Comparison of ENCODE assay signal across 9 cellular contexts in genomic region chrX:21972721-21973120, GRCh38. TPM values are rescaled to one million over a fixed set of nuclear protein-coding genes. Genes with fewer than 3 reads are reported as not detected.
DNase-seq lines count a peak whose midpoint lies in the region; ATAC-seq and FAIRE-seq lines count a peak whose summit lies in the region.
"Had no signal": no experiment of that assay in that cellular context is flagged by ENCODE, and none has a peak within 500 bp of the region (broad histone marks: within the 10 kb centered on the region; RNA-seq: fewer than 3 reads in every experiment).

No MANE protein-coding gene starts in this region.

- no peaks in the 10 kb centered on the region for H3K27me3 Mint-ChIP-seq in T-helper 17 cell
- no peaks in the 10 kb centered on the region for H3K27me3 Mint-ChIP-seq in effector memory CD8-positive, alpha-beta T cell

- H3K36me3 Mint-ChIP-seq in T-helper 17 cell (ENCODE audit: low read depth) = no peaks in the 10 kb centered on the region
- H3K36me3 Mint-ChIP-seq in effector memory CD8-positive, alpha-beta T cell (ENCODE audit: insufficient read depth) = peaks cover 3% of the 10 kb centered on the region

- peak overlapping the region; percentile 93 for H3K27ac Mint-ChIP-seq in T-helper 17 cell
- H3K27ac Mint-ChIP-seq in effector memory CD8-positive, alpha-beta T cell = peak overlapping the region; percentile 53 to 78

- H3K9me3 Mint-ChIP-seq in effector memory CD8-positive, alpha-beta T cell = no peaks in the 10 kb centered on the region

- ATAC-seq in T-helper 17 cell (peak; percentile 90), GM19463 (IDR thresholded peaks at IDR 0.05; ENCODE audit: unreplicated experiment) (no peak)
- ATAC-seq in effector memory CD8-positive, alpha-beta T cell (replicated peaks) = peak; percentile 94

- no peak for DNase-seq in GM18507 (ENCODE audit: extremely low spot score, insufficient read length, low read depth)
- DNase-seq in T-helper 17 cell = peak; percentile 6 to 32 (median 14)
- DNase-seq in effector memory CD8-positive, alpha-beta T cell = peak; percentile 14 to 22 (median 15)
- DNase-seq in stimulated activated CD4-positive, alpha-beta T cell treated with anti-CD3 and anti-CD28 coated beads, Interleukin-2, amount 100 ng/mL, for 4 hours (ENCODE audit: low read depth) = peak; percentile 18
- no peak for DNase-seq in hepatic stellate cell (ENCODE audit: low spot score)
- DNase-seq in cerebellar cortex (ENCODE audit: low spot score) = no peak
- no peak for DNase-seq in pons (ENCODE audit: low spot score)

- peak overlapping the region; percentile 26 for H3K4me3 Mint-ChIP-seq in T-helper 17 cell
- H3K4me3 Mint-ChIP-seq in effector memory CD8-positive, alpha-beta T cell = peak overlapping the region; percentile 41 to 42

- no peaks in the 10 kb centered on the region for H3K9me3 ChIP-seq in T-helper 17 cell (ENCODE audit: control insufficient read depth, low read length, poor library complexity, severe bottlenecking)
- H3K9me3 ChIP-seq: uterus had no signal

- peaks cover 11% of the 10 kb centered on the region for H3K4me1 Mint-ChIP-seq in T-helper 17 cell
- peaks cover 11 to 18% of the 10 kb centered on the region in 2 donors for H3K4me1 Mint-ChIP-seq in effector memory CD8-positive, alpha-beta T cell (ENCODE audit: low read depth in 2 of 2)

- peak; percentile 9 for FAIRE-seq in GM18507 (lab: Jason Lieb, UNC)

RNA-seq across cellular contexts. Expression of gene SMS, which starts 32.2 kb away (rescaled TPM):
- 10 to 100 TPM; 15.6 to 19.6 TPM for total RNA-seq in T-helper 17 cell

RNA-seq across cellular contexts. Expression of gene PHEX, which starts 59.4 kb away (rescaled TPM):
- total RNA-seq in T-helper 17 cell = under 1 TPM; 0.32 to 0.91 TPM

Comparison
In these comparisons a context has a peak if more than half of its experiments do, and no peak if none do; other contexts are left out.
1. DNase-seq: peak in T-helper 17 cell (3 of 3), effector memory CD8-positive, alpha-beta T cell (3 of 3) and stimulated activated CD4-positive, alpha-beta T cell treated with anti-CD3 and anti-CD28 coated beads, Interleukin-2, amount 100 ng/mL, for 4 hours (single experiment); none in GM18507 (single experiment), hepatic stellate cell (single experiment), cerebellar cortex (single experiment) and pons (single experiment).